Comparison of ENCODE assay signal across 10 cellular contexts in the genomic region with DNA sequence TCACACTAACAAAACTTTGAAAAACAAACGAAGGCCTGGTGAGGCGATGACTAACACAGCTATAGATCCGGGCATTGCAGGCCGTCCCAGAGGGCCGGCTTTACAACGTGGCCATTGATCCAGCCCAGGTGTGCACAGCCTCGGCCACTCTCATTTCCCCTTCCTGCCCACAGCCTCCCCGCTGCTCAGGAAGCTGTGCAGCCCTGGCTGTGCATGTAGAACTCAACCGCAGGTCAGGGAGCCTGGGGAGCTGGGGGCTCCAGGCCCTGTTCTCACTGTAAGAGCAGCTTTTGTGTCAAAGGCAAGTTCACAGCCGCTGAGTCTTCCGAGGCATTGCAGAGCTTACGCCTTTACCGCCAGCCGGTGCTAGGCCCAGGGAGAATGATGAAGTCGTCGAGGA.
DNase-seq lines count a peak whose midpoint lies in the region; ATAC-seq and TF ChIP-seq lines count a peak whose summit lies in the region.
"Had no signal": no experiment of that assay in that cellular context is flagged by ENCODE, and none has a peak within 500 bp of the region (broad histone marks: within the 10 kb centered on the region; RNA-seq: fewer than 3 reads in every experiment).

No MANE protein-coding gene starts in this region.

- DNase-seq in NB4 (ENCODE audit: low read depth) (peak; percentile 98), NCI-H510A treated with DMSO at 0.1 percent for 48 hours (lab: John Stamatoyannopoulos, UW) (no peak), erythroblast (lab: John Stamatoyannopoulos, UW) (no peak), kidney tubule cell (ENCODE audit: low spot score) (no peak), NCI-H2196 (lab: John Stamatoyannopoulos, UW; ENCODE audit: unreplicated experiment) (no peak)
- DNase-seq: right lobe of liver had no signal

- no peak overlapping the region for H3K4me3 ChIP-seq in NB4 (ENCODE audit: low read depth, low read length)
- H3K4me3 ChIP-seq: cardiac muscle cell, right lobe of liver had no signal

- no peak for TF ChIP-seq POLR2A in NB4 (IDR thresholded peaks at IDR 0.05; ENCODE audit: extremely low read depth, insufficient read length)
- no peak for TF ChIP-seq POLR2A in erythroblast (IDR thresholded peaks at IDR 0.05; ENCODE audit: low read length)

- no peak for TF ChIP-seq CTCF in NB4 (IDR thresholded peaks at IDR 0.05; ENCODE audit: low read depth, low read length)

- ATAC-seq in GM18861 (IDR thresholded peaks at IDR 0.05; ENCODE audit: unreplicated experiment), result peak; percentile 98
- peak; percentile 98 for ATAC-seq in HG02642 (IDR thresholded peaks at IDR 0.05; ENCODE audit: poor library complexity, unreplicated experiment)
- ATAC-seq in esophagus mucosa, result peak; percentile 79
